1 cellular context compared by ENCODE assay signal in genomic region chr5:41869150-41869738, GRCh38.
TF ChIP-seq lines count a peak whose summit lies in the region.

No MANE protein-coding gene starts in this region.

TF ChIP-seq in GM23338, 12 proteins besides CTCF, POLR2A, EP300 and RAD21 (continued from another document):
- TF ChIP-seq, protein P1, sequence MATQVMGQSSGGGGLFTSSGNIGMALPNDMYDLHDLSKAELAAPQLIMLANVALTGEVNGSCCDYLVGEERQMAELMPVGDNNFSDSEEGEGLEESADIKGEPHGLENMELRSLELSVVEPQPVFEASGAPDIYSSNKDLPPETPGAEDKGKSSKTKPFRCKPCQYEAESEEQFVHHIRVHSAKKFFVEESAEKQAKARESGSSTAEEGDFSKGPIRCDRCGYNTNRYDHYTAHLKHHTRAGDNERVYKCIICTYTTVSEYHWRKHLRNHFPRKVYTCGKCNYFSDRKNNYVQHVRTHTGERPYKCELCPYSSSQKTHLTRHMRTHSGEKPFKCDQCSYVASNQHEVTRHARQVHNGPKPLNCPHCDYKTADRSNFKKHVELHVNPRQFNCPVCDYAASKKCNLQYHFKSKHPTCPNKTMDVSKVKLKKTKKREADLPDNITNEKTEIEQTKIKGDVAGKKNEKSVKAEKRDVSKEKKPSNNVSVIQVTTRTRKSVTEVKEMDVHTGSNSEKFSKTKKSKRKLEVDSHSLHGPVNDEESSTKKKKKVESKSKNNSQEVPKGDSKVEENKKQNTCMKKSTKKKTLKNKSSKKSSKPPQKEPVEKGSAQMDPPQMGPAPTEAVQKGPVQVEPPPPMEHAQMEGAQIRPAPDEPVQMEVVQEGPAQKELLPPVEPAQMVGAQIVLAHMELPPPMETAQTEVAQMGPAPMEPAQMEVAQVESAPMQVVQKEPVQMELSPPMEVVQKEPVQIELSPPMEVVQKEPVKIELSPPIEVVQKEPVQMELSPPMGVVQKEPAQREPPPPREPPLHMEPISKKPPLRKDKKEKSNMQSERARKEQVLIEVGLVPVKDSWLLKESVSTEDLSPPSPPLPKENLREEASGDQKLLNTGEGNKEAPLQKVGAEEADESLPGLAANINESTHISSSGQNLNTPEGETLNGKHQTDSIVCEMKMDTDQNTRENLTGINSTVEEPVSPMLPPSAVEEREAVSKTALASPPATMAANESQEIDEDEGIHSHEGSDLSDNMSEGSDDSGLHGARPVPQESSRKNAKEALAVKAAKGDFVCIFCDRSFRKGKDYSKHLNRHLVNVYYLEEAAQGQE (IDR thresholded peaks at IDR 0.05; ENCODE audit: unreplicated experiment) = no peak
- TF ChIP-seq POLR2AphosphoS5 (IDR thresholded peaks at IDR 0.05; ENCODE audit: low read depth) = no peak
- TF ChIP-seq ZNF114 (CRISPR knock-in tag; IDR thresholded peaks at IDR 0.05) = no peak
- TF ChIP-seq CREB1 (CRISPR knock-in tag; IDR thresholded peaks at IDR 0.05; ENCODE audit: low read depth) = no peak
- TF ChIP-seq, protein P2, sequence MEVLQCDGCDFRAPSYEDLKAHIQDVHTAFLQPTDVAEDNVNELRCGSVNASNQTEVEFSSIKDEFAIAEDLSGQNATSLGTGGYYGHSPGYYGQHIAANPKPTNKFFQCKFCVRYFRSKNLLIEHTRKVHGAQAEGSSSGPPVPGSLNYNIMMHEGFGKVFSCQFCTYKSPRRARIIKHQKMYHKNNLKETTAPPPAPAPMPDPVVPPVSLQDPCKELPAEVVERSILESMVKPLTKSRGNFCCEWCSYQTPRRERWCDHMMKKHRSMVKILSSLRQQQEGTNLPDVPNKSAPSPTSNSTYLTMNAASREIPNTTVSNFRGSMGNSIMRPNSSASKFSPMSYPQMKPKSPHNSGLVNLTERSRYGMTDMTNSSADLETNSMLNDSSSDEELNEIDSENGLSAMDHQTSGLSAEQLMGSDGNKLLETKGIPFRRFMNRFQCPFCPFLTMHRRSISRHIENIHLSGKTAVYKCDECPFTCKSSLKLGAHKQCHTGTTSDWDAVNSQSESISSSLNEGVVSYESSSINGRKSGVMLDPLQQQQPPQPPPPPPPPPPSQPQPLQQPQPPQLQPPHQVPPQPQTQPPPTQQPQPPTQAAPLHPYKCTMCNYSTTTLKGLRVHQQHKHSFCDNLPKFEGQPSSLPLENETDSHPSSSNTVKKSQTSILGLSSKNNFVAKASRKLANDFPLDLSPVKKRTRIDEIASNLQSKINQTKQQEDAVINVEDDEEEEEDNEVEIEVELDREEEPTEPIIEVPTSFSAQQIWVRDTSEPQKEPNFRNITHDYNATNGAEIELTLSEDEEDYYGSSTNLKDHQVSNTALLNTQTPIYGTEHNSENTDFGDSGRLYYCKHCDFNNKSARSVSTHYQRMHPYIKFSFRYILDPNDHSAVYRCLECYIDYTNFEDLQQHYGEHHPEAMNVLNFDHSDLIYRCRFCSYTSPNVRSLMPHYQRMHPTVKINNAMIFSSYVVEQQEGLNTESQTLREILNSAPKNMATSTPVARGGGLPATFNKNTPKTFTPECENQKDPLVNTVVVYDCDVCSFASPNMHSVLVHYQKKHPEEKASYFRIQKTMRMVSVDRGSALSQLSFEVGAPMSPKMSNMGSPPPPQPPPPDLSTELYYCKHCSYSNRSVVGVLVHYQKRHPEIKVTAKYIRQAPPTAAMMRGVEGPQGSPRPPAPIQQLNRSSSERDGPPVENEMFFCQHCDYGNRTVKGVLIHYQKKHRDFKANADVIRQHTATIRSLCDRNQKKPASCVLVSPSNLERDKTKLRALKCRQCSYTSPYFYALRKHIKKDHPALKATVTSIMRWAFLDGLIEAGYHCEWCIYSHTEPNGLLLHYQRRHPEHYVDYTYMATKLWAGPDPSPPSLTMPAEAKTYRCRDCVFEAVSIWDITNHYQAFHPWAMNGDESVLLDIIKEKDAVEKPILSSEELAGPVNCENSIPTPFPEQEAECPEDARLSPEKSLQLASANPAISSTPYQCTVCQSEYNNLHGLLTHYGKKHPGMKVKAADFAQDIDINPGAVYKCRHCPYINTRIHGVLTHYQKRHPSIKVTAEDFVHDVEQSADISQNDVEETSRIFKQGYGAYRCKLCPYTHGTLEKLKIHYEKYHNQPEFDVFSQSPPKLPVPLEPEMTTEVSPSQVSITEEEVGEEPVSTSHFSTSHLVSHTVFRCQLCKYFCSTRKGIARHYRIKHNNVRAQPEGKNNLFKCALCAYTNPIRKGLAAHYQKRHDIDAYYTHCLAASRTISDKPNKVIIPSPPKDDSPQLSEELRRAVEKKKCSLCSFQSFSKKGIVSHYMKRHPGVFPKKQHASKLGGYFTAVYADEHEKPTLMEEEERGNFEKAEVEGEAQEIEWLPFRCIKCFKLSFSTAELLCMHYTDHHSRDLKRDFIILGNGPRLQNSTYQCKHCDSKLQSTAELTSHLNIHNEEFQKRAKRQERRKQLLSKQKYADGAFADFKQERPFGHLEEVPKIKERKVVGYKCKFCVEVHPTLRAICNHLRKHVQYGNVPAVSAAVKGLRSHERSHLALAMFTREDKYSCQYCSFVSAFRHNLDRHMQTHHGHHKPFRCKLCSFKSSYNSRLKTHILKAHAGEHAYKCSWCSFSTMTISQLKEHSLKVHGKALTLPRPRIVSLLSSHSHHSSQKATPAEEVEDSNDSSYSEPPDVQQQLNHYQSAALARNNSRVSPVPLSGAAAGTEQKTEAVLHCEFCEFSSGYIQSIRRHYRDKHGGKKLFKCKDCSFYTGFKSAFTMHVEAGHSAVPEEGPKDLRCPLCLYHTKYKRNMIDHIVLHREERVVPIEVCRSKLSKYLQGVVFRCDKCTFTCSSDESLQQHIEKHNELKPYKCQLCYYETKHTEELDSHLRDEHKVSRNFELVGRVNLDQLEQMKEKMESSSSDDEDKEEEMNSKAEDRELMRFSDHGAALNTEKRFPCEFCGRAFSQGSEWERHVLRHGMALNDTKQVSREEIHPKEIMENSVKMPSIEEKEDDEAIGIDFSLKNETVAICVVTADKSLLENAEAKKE (CRISPR knock-in tag; IDR thresholded peaks at IDR 0.05) = no peak
TF ChIP-seq in GM23338: peak in this region for 0.
